In genomic region chr2:84516234-84516986, GRCh38 we compare ENCODE assay signal across 8 cellular contexts. TPM values are rescaled to one million over a fixed set of nuclear protein-coding genes. Genes with fewer than 3 reads are reported as not detected.
DNase-seq lines count a peak whose midpoint lies in the region; ATAC-seq, FAIRE-seq and TF ChIP-seq lines count a peak whose summit lies in the region.

DNAH6 (plus strand) TSS chr2:84516498; CDS start chr2:84517827, 1,329 bp downstream.

- H3K9me3 Mint-ChIP-seq in Caco-2 (ENCODE audit: unreplicated experiment) = peaks cover 17% of the 10 kb centered on the region
- H3K9me3 Mint-ChIP-seq in naive thymus-derived CD4-positive, alpha-beta T cell = peaks cover 1 to 14% (median 6%) of the 10 kb centered on the region in 11 donors

- CTCF ChIA-PET in Caco-2 (lab: Charles Lee) = no interaction called here
- CTCF ChIA-PET in naive thymus-derived CD4-positive, alpha-beta T cell (lab: Charles Lee) = interaction anchor here (1.7 to 2.2 kb wide), 2 partner anchors 10 to 371 kb away, joined by 4 to 7 read pairs; no protein-coding TSS in a partner anchor

- intact Hi-C loops in Caco-2 (cut with micrococcal nuclease; ENCODE audit: unreplicated experiment) = loop anchor here (1.0 to 5.0 kb wide), 2 partner anchors 11 to 96 kb away; no protein-coding TSS in a partner anchor
- intact Hi-C loops in naive thymus-derived CD4-positive, alpha-beta T cell (cut with micrococcal nuclease) = loop anchor here (1.0 to 5.0 kb wide), 9 partner anchors 57 to 456 kb away; partner anchors contain the start of genes SUCLG1 (in 2 of the 2), TMSB10 (in 1 of the 2) and TRABD2A (in 1 of the 2)

- no TSS peak for BruUV-seq in Caco-2 (replicated peaks; lab: Mats Ljungman, UMichigan)

- H3K9ac ChIP-seq in HUES6 (ENCODE audit: low read length) = no peak within 1 kb of the TSS

- peak; percentile 92 for ATAC-seq in GM21526 (IDR thresholded peaks at IDR 0.05; ENCODE audit: low FRiP score, unreplicated experiment)
- peak; percentile 99 for ATAC-seq in naive thymus-derived CD4-positive, alpha-beta T cell

- FAIRE-seq in RCC 7860 (lab: Jason Lieb, UNC) = peak; percentile 68

- H3K27ac Mint-ChIP-seq in Caco-2 (ENCODE audit: unreplicated experiment) = peak within 1 kb of the TSS; percentile 90
- peak within 1 kb of the TSS; percentile 66 to 98 (median 93) for H3K27ac Mint-ChIP-seq in naive thymus-derived CD4-positive, alpha-beta T cell

- peak within 1 kb of the TSS; percentile 76 for H3K4me3 Mint-ChIP-seq in Caco-2 (ENCODE audit: unreplicated experiment)
- peak within 1 kb of the TSS; percentile 79 to 93 (median 90) for H3K4me3 Mint-ChIP-seq in naive thymus-derived CD4-positive, alpha-beta T cell

- peaks cover 3% of the 10 kb centered on the region; the same call in 1 of the 2 replicates for H3K9me3 ChIP-seq in Caco-2
- H3K9me3 ChIP-seq in HUES6 (ENCODE audit: control insufficient read depth, insufficient read depth, low read depth, low read length) = peaks cover 14% of the 10 kb centered on the region
- H3K9me3 ChIP-seq in naive thymus-derived CD4-positive, alpha-beta T cell (ENCODE audit: control insufficient read depth in 2 of 3, low read length in 3 of 3) = no peaks in the 10 kb centered on the region

- H3K27me3 Mint-ChIP-seq in Caco-2 (ENCODE audit: insufficient read depth, unreplicated experiment) = no peaks in the 10 kb centered on the region
- peaks cover 0 to 41% (median 0%) of the 10 kb centered on the region in 5 donors for H3K27me3 Mint-ChIP-seq in naive thymus-derived CD4-positive, alpha-beta T cell

- H3K27ac ChIP-seq in HUES6 (ENCODE audit: low read depth, low read length) = no peak within 1 kb of the TSS
- H3K27ac ChIP-seq in naive thymus-derived CD4-positive, alpha-beta T cell (ENCODE audit: low read depth, low read length) = peak within 1 kb of the TSS; percentile 75

- no peak for TF ChIP-seq CTCF in Caco-2 (IDR thresholded peaks at IDR 0.05; ENCODE audit: insufficient read depth in 1 of 2, low read depth in 1 of 2, low read length in 1 of 2, severe bottlenecking in 1 of 2, unreplicated experiment in 1 of 2)
- no peak for TF ChIP-seq CTCF in fibroblast of pulmonary artery (IDR thresholded peaks at IDR 0.05; ENCODE audit: low read length, missing control alignments)

- DNase-seq in Caco-2 (peak; percentile 88 to 91), RCC 7860 (ENCODE audit: low spot score) (peak; percentile 89), fibroblast of pulmonary artery (ENCODE audit: low read depth) (peak; percentile 96)
- DNase-seq in activated effector memory CD4-positive, alpha-beta T cell treated with Interleukin-2 at 50 U/mL for 16 hours = peak; percentile 75
- DNase-seq in naive thymus-derived CD4-positive, alpha-beta T cell = peak; percentile 67 to 94 (median 89)
- DNase-seq in stimulated activated CD8-positive, alpha-beta memory T cell treated with anti-CD3 and anti-CD28 coated beads, Interleukin-7, amount 100 ng/mL, for 48 hours (ENCODE audit: extremely low read depth in 1 of 2, low read depth in 1 of 2) = peak; percentile 53 to 75

- no peaks in the 10 kb centered on the region for H3K4me1 ChIP-seq in Caco-2
- peaks cover 4% of the 10 kb centered on the region; the same call in 1 of the 2 replicates for H3K4me1 ChIP-seq in HUES6 (ENCODE audit: control insufficient read depth, insufficient read depth, low read length)
- peaks cover 5 to 6% of the 10 kb centered on the region in 2 donors for H3K4me1 ChIP-seq in naive thymus-derived CD4-positive, alpha-beta T cell (ENCODE audit: control insufficient read depth in 2 of 2, insufficient read depth in 2 of 2, low read length in 2 of 2)

- H3K4me1 Mint-ChIP-seq in Caco-2 (ENCODE audit: low read depth, unreplicated experiment) = peaks cover 7% of the 10 kb centered on the region
- H3K4me1 Mint-ChIP-seq in naive thymus-derived CD4-positive, alpha-beta T cell = peaks cover 6 to 27% (median 23%) of the 10 kb centered on the region in 7 donors

- POLR2A ChIA-PET in Caco-2 (lab: Charles Lee) = interaction anchor here (0.6 kb wide), 1 partner anchor 57 kb away, joined by 3 read pairs; the partner anchor contains the start of gene SUCLG1
- POLR2A ChIA-PET in naive thymus-derived CD4-positive, alpha-beta T cell (lab: Charles Lee) = interaction anchor here (0.6 to 1.1 kb wide), 2 partner anchors 361 to 391 kb away, joined by 3 read pairs; no protein-coding TSS in a partner anchor

- H3K27me3 ChIP-seq in Caco-2 (replicated peaks; ENCODE audit: control insufficient read depth, insufficient read depth, low read length) (no peaks in the 10 kb centered on the region), HUES6 (ENCODE audit: control insufficient read depth, insufficient read depth, low read length) (peaks cover 4% of the 10 kb centered on the region; the same call in 1 of the 2 replicates)
- no peaks in the 10 kb centered on the region for H3K27me3 ChIP-seq in naive thymus-derived CD4-positive, alpha-beta T cell (ENCODE audit: control insufficient read depth in 2 of 2, insufficient read depth in 2 of 2, low read length in 2 of 2)

- H3K4me3 ChIP-seq in Caco-2 (ENCODE audit: low read depth, low read length) = peak within 1 kb of the TSS; percentile 28
- peak within 1 kb of the TSS; percentile 53 for H3K4me3 ChIP-seq in HUES6 (ENCODE audit: low read depth, low read length)
- H3K4me3 ChIP-seq in fibroblast of pulmonary artery (replicated peaks; ENCODE audit: low read depth, low read length) = peak within 1 kb of the TSS; percentile 64
- H3K4me3 ChIP-seq in naive thymus-derived CD4-positive, alpha-beta T cell (ENCODE audit: low read length) = peak within 1 kb of the TSS; percentile 78

- peaks cover 6% of the 10 kb centered on the region for H3K36me3 Mint-ChIP-seq in Caco-2 (ENCODE audit: insufficient read depth, unreplicated experiment)
- H3K36me3 Mint-ChIP-seq in naive thymus-derived CD4-positive, alpha-beta T cell = peaks cover 3 to 4% (median 3%) of the 10 kb centered on the region in 5 donors

- H3K36me3 ChIP-seq in Caco-2 (ENCODE audit: control insufficient read depth, insufficient read depth, low read length) (no peaks in the 10 kb centered on the region), HUES6 (ENCODE audit: control insufficient read depth, insufficient read depth, low read length) (no peaks in the 10 kb centered on the region)
- H3K36me3 ChIP-seq in naive thymus-derived CD4-positive, alpha-beta T cell (ENCODE audit: control insufficient read depth in 2 of 3, insufficient read depth in 3 of 3, low read length in 3 of 3) = no peaks in the 10 kb centered on the region

RNA-seq across cellular contexts. Expression of gene DNAH6, which starts in this region (rescaled TPM):
- total RNA-seq in Caco-2 (2022) = 0.32 and 0.70 TPM in 2 replicates
- total RNA-seq in naive thymus-derived CD4-positive, alpha-beta T cell = 1 to 10 TPM in 3 of 5 experiments, under 1 TPM in 2; 0.73 to 2.3 (median 1.1) TPM
- polyA plus RNA-seq in naive thymus-derived CD4-positive, alpha-beta T cell = 1 to 10 TPM; 1.4 to 1.7 TPM

Comparison
In these comparisons a context has a peak if more than half of its experiments do, and no peak if none do; other contexts are left out.
1. Peak in DNase-seq and H3K4me3 ChIP-seq in Caco-2; RNA of the gene not detected or under 1 TPM.
2. H3K4me3 ChIP-seq: peak in every context shown above with its lines; median percentile 78 in naive thymus-derived CD4-positive, alpha-beta T cell; 64 in fibroblast of pulmonary artery; 53 in HUES6; 28 in Caco-2.